8 cellular contexts compared by ENCODE assay signal in the genomic region with DNA sequence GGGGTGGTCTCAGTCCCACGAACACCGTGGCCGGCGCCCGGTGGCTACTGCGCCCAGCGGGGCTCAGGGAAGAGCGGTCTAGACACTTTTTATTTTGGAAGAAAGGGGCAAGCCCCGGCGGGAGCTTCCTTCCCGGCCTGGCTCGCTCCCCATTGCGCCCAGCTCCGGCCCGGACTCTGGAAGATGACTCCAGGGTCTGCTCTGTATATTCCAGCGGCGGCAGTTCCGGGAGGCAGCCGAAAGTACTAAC.
DNase-seq lines count a peak whose midpoint lies in the region; ATAC-seq and TF ChIP-seq lines count a peak whose summit lies in the region.

No MANE protein-coding gene starts in this region.

- WGBS in mesenchymal stem cell: 0% methylated on average over 19 of the region's 19 CpGs
- 4% methylated on average over 19 of the region's 19 CpGs; no CpG with 5 or more reads in 1 of the 2 donors for WGBS in upper lobe of left lung, 2 donors

- peaks cover 36% of the 10 kb centered on the region for H3K4me1 Mint-ChIP-seq in activated naive CD4-positive, alpha-beta T cell treated with anti-CD3 and anti-CD28 coated beads, Interleukin-2, amount 10 ng/mL, durations not matched to agents 7 days and 5 days
- peaks cover 34% of the 10 kb centered on the region for H3K4me1 Mint-ChIP-seq in central memory CD8-positive, alpha-beta T cell

- H3K4me3 Mint-ChIP-seq in activated naive CD4-positive, alpha-beta T cell treated with anti-CD3 and anti-CD28 coated beads, Interleukin-2, amount 10 ng/mL, durations not matched to agents 7 days and 5 days: peak overlapping the region; percentile 88
- peak overlapping the region; percentile 82 for H3K4me3 Mint-ChIP-seq in central memory CD8-positive, alpha-beta T cell

- CTCF ChIA-PET in activated naive CD4-positive, alpha-beta T cell treated with anti-CD3 and anti-CD28 coated beads, Interleukin-2, amount 10 ng/mL, durations not matched to agents 7 days and 5 days (lab: Charles Lee): interaction anchor here (0.8 to 8.0 kb wide), 6 partner anchors 9 to 187 kb away, joined by 3 to 93 read pairs (median 3); no protein-coding TSS in a partner anchor

- H4K91ac ChIP-seq in mesenchymal stem cell (ENCODE audit: low read length): no peak overlapping the region

- peaks cover 25% of the 10 kb centered on the region for H3K27me3 Mint-ChIP-seq in activated naive CD4-positive, alpha-beta T cell treated with anti-CD3 and anti-CD28 coated beads, Interleukin-2, amount 10 ng/mL, durations not matched to agents 7 days and 5 days
- peaks cover 32% of the 10 kb centered on the region for H3K27me3 Mint-ChIP-seq in central memory CD8-positive, alpha-beta T cell

- no peak overlapping the region for H2BK15ac ChIP-seq in mesenchymal stem cell (ENCODE audit: low read depth, poor library complexity, severe bottlenecking)

- TF ChIP-seq POLR2A in upper lobe of left lung (IDR thresholded peaks at IDR 0.05): no peak

- peak overlapping the region; percentile 38 for H3K9ac ChIP-seq in mesenchymal stem cell (ENCODE audit: low read length)

- H3K9me3 ChIP-seq in mesenchymal stem cell (ENCODE audit: control insufficient read depth, low read length): no peaks in the 10 kb centered on the region
- H3K9me3 ChIP-seq in upper lobe of left lung: no peaks in the 10 kb centered on the region

- peaks cover 13% of the 10 kb centered on the region for H3K36me3 Mint-ChIP-seq in activated naive CD4-positive, alpha-beta T cell treated with anti-CD3 and anti-CD28 coated beads, Interleukin-2, amount 10 ng/mL, durations not matched to agents 7 days and 5 days
- H3K36me3 Mint-ChIP-seq in central memory CD8-positive, alpha-beta T cell (ENCODE audit: insufficient read depth): peaks cover 19% of the 10 kb centered on the region

- H2BK12ac ChIP-seq in mesenchymal stem cell (ENCODE audit: low read length in 2 of 2): no peak overlapping the region

- ATAC-seq in central memory CD8-positive, alpha-beta T cell (replicated peaks; ENCODE audit: extremely low read depth, poor library complexity, severe bottlenecking): no peak
- ATAC-seq in upper lobe of left lung (ENCODE audit: low FRiP score in 2 of 2): peak in 1 of 2 donors; percentile 2
- ATAC-seq in HG03520 (IDR thresholded peaks at IDR 0.05; ENCODE audit: unreplicated experiment): no peak
- ATAC-seq in HG02870 (IDR thresholded peaks at IDR 0.05; ENCODE audit: unreplicated experiment): no peak

- H3K14ac ChIP-seq in mesenchymal stem cell (ENCODE audit: low read length in 2 of 2): no peak overlapping the region

- H3K27ac ChIP-seq in mesenchymal stem cell (ENCODE audit: low read length, poor library complexity, severe bottlenecking): no peak overlapping the region
- no peak overlapping the region for H3K27ac ChIP-seq in upper lobe of left lung

- H3K4ac ChIP-seq in mesenchymal stem cell (ENCODE audit: low read depth in 1 of 2, low read length in 2 of 2): no peak overlapping the region

- peak overlapping the region; percentile 34 for H2BK120ac ChIP-seq in mesenchymal stem cell (ENCODE audit: low read depth, low read length)

- peaks cover 10% of the 10 kb centered on the region for H3K79me1 ChIP-seq in mesenchymal stem cell (replicated peaks; ENCODE audit: low read length, poor library complexity, severe bottlenecking)

- no peak overlapping the region for H3K23ac ChIP-seq in mesenchymal stem cell (ENCODE audit: low read length in 2 of 2)

- no peak overlapping the region for H2AK5ac ChIP-seq in mesenchymal stem cell (ENCODE audit: low read length, severe bottlenecking)

- no peak for TF ChIP-seq EP300 in upper lobe of left lung (IDR thresholded peaks at IDR 0.05)

- peak overlapping the region; percentile 53 to 76 for H3K4me3 ChIP-seq in mesenchymal stem cell (ENCODE audit: insufficient read depth in 1 of 2, low read depth in 1 of 2, low read length in 2 of 2)
- H3K4me3 ChIP-seq in upper lobe of left lung: peak overlapping the region; percentile 32 to 59 (median 52)

- H3K9me3 Mint-ChIP-seq in activated naive CD4-positive, alpha-beta T cell treated with anti-CD3 and anti-CD28 coated beads, Interleukin-2, amount 10 ng/mL, durations not matched to agents 7 days and 5 days: no peaks in the 10 kb centered on the region
- no peaks in the 10 kb centered on the region for H3K9me3 Mint-ChIP-seq in central memory CD8-positive, alpha-beta T cell

- H2BK5ac ChIP-seq in mesenchymal stem cell (ENCODE audit: low read depth, low read length, poor library complexity, severe bottlenecking): no peak overlapping the region

- H3K4me2 ChIP-seq in mesenchymal stem cell (ENCODE audit: low read length, poor library complexity, severe bottlenecking): peak overlapping the region; percentile 100

- no peak overlapping the region for H2AFZ ChIP-seq in mesenchymal stem cell (ENCODE audit: low read depth, low read length)

- no peak overlapping the region for H3K18ac ChIP-seq in mesenchymal stem cell (ENCODE audit: low read depth in 1 of 2, low read length in 2 of 2)

- no peak overlapping the region for H4K8ac ChIP-seq in mesenchymal stem cell (ENCODE audit: low read length)

- H3K27me3 ChIP-seq in mesenchymal stem cell (ENCODE audit: control insufficient read depth in 1 of 2, insufficient read depth in 1 of 2, low read length in 2 of 2): peaks cover 38 to 75% of the 10 kb centered on the region in 2 experiments
- H3K27me3 ChIP-seq in upper lobe of left lung: peaks cover 0 to 19% (median 8%) of the 10 kb centered on the region in 4 donors

- peaks cover 27% of the 10 kb centered on the region for H3K4me1 ChIP-seq in mesenchymal stem cell (ENCODE audit: control insufficient read depth, insufficient read depth, low read depth, low read length)
- H3K4me1 ChIP-seq in upper lobe of left lung: peaks cover 34 to 42% (median 36%) of the 10 kb centered on the region in 4 donors

- no peak for DNase-seq in activated naive CD4-positive, alpha-beta T cell treated with anti-CD3 and anti-CD28 coated beads, Interleukin-2, amount 10 ng/mL, durations not matched to agents 7 days and 5 days
- DNase-seq in activated naive CD4-positive, alpha-beta T cell treated with anti-CD3 and anti-CD28 coated beads, Interleukin-2, amount 50 U/mL, for 16 hours: no peak
- DNase-seq in central memory CD8-positive, alpha-beta T cell (ENCODE audit: low spot score in 2 of 2): no peak
- DNase-seq in mesenchymal stem cell (no peak), upper lobe of left lung (no peak), Ammon's horn (ENCODE audit: low spot score) (no peak)

- no peak for TF ChIP-seq CTCF in upper lobe of left lung (IDR thresholded peaks at IDR 0.05)

- H3K27ac Mint-ChIP-seq in activated naive CD4-positive, alpha-beta T cell treated with anti-CD3 and anti-CD28 coated beads, Interleukin-2, amount 10 ng/mL, durations not matched to agents 7 days and 5 days: peak overlapping the region; percentile 75
- peak overlapping the region; percentile 38 for H3K27ac Mint-ChIP-seq in central memory CD8-positive, alpha-beta T cell (ENCODE audit: low read depth)

- H3K36me3 ChIP-seq in mesenchymal stem cell (ENCODE audit: control insufficient read depth in 1 of 2, insufficient read depth in 2 of 2, low read depth in 1 of 2, low read length in 2 of 2) (no peaks in the 10 kb centered on the region), upper lobe of left lung (no peaks in the 10 kb centered on the region)
